In the genomic region with DNA sequence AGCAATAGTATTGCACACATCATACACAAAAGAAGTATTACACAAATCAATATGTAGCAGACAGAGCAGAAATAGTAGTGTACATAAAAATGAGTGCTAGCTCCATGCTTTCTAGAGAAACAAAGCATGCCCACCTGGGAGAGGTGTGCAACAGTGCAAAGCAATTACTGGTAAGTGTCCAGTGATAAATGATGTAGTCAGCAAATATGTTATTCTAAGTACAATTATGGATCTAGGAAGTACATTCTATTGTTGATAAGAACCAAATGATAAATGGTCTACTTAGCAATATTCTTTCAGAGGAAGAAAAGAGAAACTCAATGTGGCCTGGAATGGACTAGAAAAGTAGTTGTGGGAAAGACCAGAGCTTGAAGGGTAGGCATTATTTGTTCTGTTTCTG, we compare ENCODE assay signal across 21 cellular contexts.
DNase-seq lines count a peak whose midpoint lies in the region; ATAC-seq and TF ChIP-seq lines count a peak whose summit lies in the region.
"Had no signal": no experiment of that assay in that cellular context is flagged by ENCODE, and none has a peak within 500 bp of the region (broad histone marks: within the 10 kb centered on the region; RNA-seq: fewer than 3 reads in every experiment).

No MANE protein-coding gene starts in this region.

- intact Hi-C loops in MCF 10A (cut with micrococcal nuclease): no loop called here
- intact Hi-C loops in mammary epithelial cell (cut with micrococcal nuclease): no loop called here
- intact Hi-C loops in IMR-90 (cut with micrococcal nuclease): no loop called here

- TF ChIP-seq CTCF in MCF 10A (IDR thresholded peaks at IDR 0.05; ENCODE audit: unreplicated experiment) (no peak), mammary epithelial cell (conservative IDR thresholded peaks at IDR 0.05 in 1 of 2, IDR thresholded peaks at IDR 0.05 in 1 of 2; ENCODE audit: extremely low read depth in 1 of 2, insufficient read depth in 1 of 2, low read depth in 1 of 2, low read length in 2 of 2) (no peak), IMR-90 (conservative IDR thresholded peaks at IDR 0.05; ENCODE audit: low read depth, low read length) (no peak)

- H3K27ac Mint-ChIP-seq in MCF 10A (ENCODE audit: low read depth, unreplicated experiment): peak overlapping the region; percentile 83
- H3K27ac Mint-ChIP-seq: CD14-positive monocyte; CD4-positive, alpha-beta T cell; CD8-positive, alpha-beta memory T cell had no signal

- H3K27ac ChIP-seq in mammary epithelial cell (ENCODE audit: insufficient read depth, low read depth, low read length) (no peak overlapping the region), IMR-90 (ENCODE audit: insufficient read depth, low read length) (no peak overlapping the region)
- H3K27ac ChIP-seq: BLaER1 treated with 17β-estradiol and CSF1 and Interleukin-3, amounts not matched to agents 10 nM and 100 nM had no signal

- H3K4me3 Mint-ChIP-seq in MCF 10A (ENCODE audit: unreplicated experiment): no peak overlapping the region
- H3K4me3 Mint-ChIP-seq: CD14-positive monocyte; CD4-positive, alpha-beta T cell; CD8-positive, alpha-beta memory T cell; GM23338; H9 had no signal

- H2AFZ ChIP-seq in mammary epithelial cell (ENCODE audit: low read depth, low read length) (no peak overlapping the region), IMR-90 (replicated peaks; ENCODE audit: low read length, poor library complexity) (no peak overlapping the region)

- H2BK20ac ChIP-seq in IMR-90 (ENCODE audit: low read depth, low read length): no peak overlapping the region

- H2BK120ac ChIP-seq in IMR-90 (ENCODE audit: low read depth, low read length): no peak overlapping the region

- H3K18ac ChIP-seq in IMR-90 (ENCODE audit: low read depth, low read length): no peak overlapping the region

- H2AK5ac ChIP-seq in IMR-90 (ENCODE audit: low read depth, low read length): no peak overlapping the region

- dilution Hi-C loops in mammary epithelial cell (cut with HindIII; ENCODE audit: low sequenced_read_pairs): no loop called here
- dilution Hi-C loops in IMR-90 (cut with HindIII; ENCODE audit: low sequenced_read_pairs, unreplicated experiment): no loop called here

- peaks cover 29% of the 10 kb centered on the region for H3K4me1 ChIP-seq in mammary epithelial cell (ENCODE audit: insufficient read depth, low read length)
- H3K4me1 ChIP-seq in IMR-90 (ENCODE audit: control insufficient read depth, insufficient read depth, low read length): no peaks in the 10 kb centered on the region
- H3K4me1 ChIP-seq: BE2C had no signal

- no peak for TF ChIP-seq POLR2A in IMR-90 (IDR thresholded peaks at IDR 0.05; ENCODE audit: low read depth, low read length)

- no peak overlapping the region for H3K23ac ChIP-seq in IMR-90 (ENCODE audit: low read depth, low read length)

- no peak overlapping the region for H4K5ac ChIP-seq in IMR-90 (ENCODE audit: low read depth, low read length)

- H3K9me3 Mint-ChIP-seq in MCF 10A (ENCODE audit: unreplicated experiment): peaks cover 8% of the 10 kb centered on the region
- H3K9me3 Mint-ChIP-seq: CD8-positive, alpha-beta memory T cell had no signal

- H3K9ac ChIP-seq in mammary epithelial cell (ENCODE audit: insufficient read depth, low read length) (no peak overlapping the region), IMR-90 (ENCODE audit: low read depth, low read length) (no peak overlapping the region)
- H3K9ac ChIP-seq: BLaER1 treated with 17β-estradiol and CSF1 and Interleukin-3, amounts not matched to agents 10 nM and 100 nM had no signal

- H3K27me3 ChIP-seq in mammary epithelial cell (ENCODE audit: insufficient read depth, low read length) (no peaks in the 10 kb centered on the region), IMR-90 (ENCODE audit: control insufficient read depth, insufficient read depth, low read length) (no peaks in the 10 kb centered on the region)
- H3K27me3 ChIP-seq: BLaER1 treated with 17β-estradiol and CSF1 and Interleukin-3, amounts not matched to agents 10 nM and 100 nM had no signal

- POLR2A ChIA-PET in MCF 10A (lab: Yijun Ruan, JAX) (interaction anchor here (1.0 to 1.3 kb wide), 3 partner anchors 10 to 17 kb away, joined by 3 to 5 read pairs (median 4); no protein-coding TSS in a partner anchor), IMR-90 (lab: Charles Lee; ENCODE audit: unreplicated experiment) (no interaction called here)

- H3K4me3 ChIP-seq in mammary epithelial cell (replicated peaks in 1 of 3; ENCODE audit: insufficient read depth in 1 of 3, low read depth in 2 of 3, low read length in 3 of 3) (no peak overlapping the region), IMR-90 (ENCODE audit: insufficient read depth, low read depth, low read length) (no peak overlapping the region)
- H3K4me3 ChIP-seq: BLaER1 treated with 17β-estradiol and CSF1 and Interleukin-3, amounts not matched to agents 10 nM and 100 nM; GM12878; GM23338 had no signal

- H3K36me3 ChIP-seq in mammary epithelial cell (ENCODE audit: insufficient read depth, low read length): no peaks in the 10 kb centered on the region
- no peaks in the 10 kb centered on the region for H3K36me3 ChIP-seq in IMR-90 (ENCODE audit: control insufficient read depth, insufficient read depth, low read length)
- H3K36me3 ChIP-seq: BE2C; BLaER1 treated with 17β-estradiol and CSF1 and Interleukin-3, amounts not matched to agents 10 nM and 100 nM had no signal

- H2AK9ac ChIP-seq in IMR-90 (replicated peaks; ENCODE audit: low read depth, low read length, poor library complexity): no peak overlapping the region

- H3K9me3 ChIP-seq in mammary epithelial cell (replicated peaks; ENCODE audit: insufficient read depth, low read length) (peaks cover 4% of the 10 kb centered on the region), IMR-90 (ENCODE audit: control insufficient read depth, insufficient read depth, low read length) (peaks cover 2% of the 10 kb centered on the region)
- H3K9me3 ChIP-seq: BE2C had no signal

- H3K36me3 Mint-ChIP-seq in MCF 10A (ENCODE audit: insufficient read depth, unreplicated experiment): peaks cover 9% of the 10 kb centered on the region
- H3K36me3 Mint-ChIP-seq: CD14-positive monocyte had no signal

- CTCF ChIA-PET in MCF 10A (lab: Yijun Ruan, JAX): interaction anchor here (0.6 to 1.0 kb wide), 2 partner anchors 133 to 253 kb away, joined by 3 to 4 read pairs; no protein-coding TSS in a partner anchor
- CTCF ChIA-PET in mammary epithelial cell (lab: Charles Lee; ENCODE audit: low non-redundant PET): no interaction called here
- CTCF ChIA-PET in IMR-90 (lab: Yijun Ruan, JAX): no interaction called here

- H3K4me1 Mint-ChIP-seq in MCF 10A (ENCODE audit: insufficient read depth, unreplicated experiment): peaks cover 31% of the 10 kb centered on the region
- H3K4me1 Mint-ChIP-seq: CD14-positive monocyte; CD8-positive, alpha-beta memory T cell had no signal

- no peaks in the 10 kb centered on the region for H3K79me2 ChIP-seq in mammary epithelial cell (ENCODE audit: insufficient read depth, low read length)

- no peak overlapping the region for H4K8ac ChIP-seq in IMR-90 (ENCODE audit: low read depth in 2 of 2, low read length in 2 of 2)

- no peaks in the 10 kb centered on the region for H3K27me3 Mint-ChIP-seq in MCF 10A (ENCODE audit: insufficient read depth, unreplicated experiment)

- H3K56ac ChIP-seq in IMR-90 (ENCODE audit: extremely low read depth, insufficient read depth, low read length): no peak overlapping the region

- no peaks in the 10 kb centered on the region for H3K79me1 ChIP-seq in IMR-90 (ENCODE audit: low read depth in 1 of 2, low read length in 2 of 2)

- H2BK5ac ChIP-seq in IMR-90 (ENCODE audit: low read depth, low read length, poor library complexity, severe bottlenecking): no peak overlapping the region

- H2BK15ac ChIP-seq in IMR-90 (ENCODE audit: low read depth, low read length): no peak overlapping the region

- H3K9me1 ChIP-seq in IMR-90 (ENCODE audit: insufficient read depth, low read length): no peaks in the 10 kb centered on the region

- H4K91ac ChIP-seq in IMR-90 (ENCODE audit: insufficient read depth, low read depth, low read length): no peak overlapping the region

- no peak overlapping the region for H3K4me2 ChIP-seq in mammary epithelial cell (ENCODE audit: insufficient read depth, low read depth, low read length)
- no peak overlapping the region for H3K4me2 ChIP-seq in IMR-90 (ENCODE audit: low read depth, low read length)
- H3K4me2 ChIP-seq: BLaER1 treated with 17β-estradiol and CSF1 and Interleukin-3, amounts not matched to agents 10 nM and 100 nM; GM23338 had no signal

- H4K20me1 ChIP-seq in mammary epithelial cell (ENCODE audit: insufficient read depth, low read length) (no peaks in the 10 kb centered on the region), IMR-90 (ENCODE audit: insufficient read depth, low read length) (no peaks in the 10 kb centered on the region)
- H4K20me1 ChIP-seq: BLaER1 treated with 17β-estradiol and CSF1 and Interleukin-3, amounts not matched to agents 10 nM and 100 nM had no signal

- DNase-seq in MCF 10A (ENCODE audit: unreplicated experiment): no peak
- DNase-seq in mammary epithelial cell: no peak
- no peak for DNase-seq in IMR-90
- DNase-seq in NCI-H774 (lab: John Stamatoyannopoulos, UW): peak; percentile 32
- no peak for DNase-seq in 8988T
- DNase-seq: ACHN; AML-193; BE2C; CD4-positive, alpha-beta T cell; CD8-positive, alpha-beta memory T cell; DMS 273 treated with DMSO at 0.1 percent for 48 hours; DMS79; EL; GDM1; H9 had no signal

- H3K14ac ChIP-seq in IMR-90 (replicated peaks; ENCODE audit: low read depth, low read length): no peak overlapping the region

- no TSS peak for BruUV-seq in MCF 10A (replicated peaks; lab: Mats Ljungman, UMichigan)
- no TSS peak for BruUV-seq in mammary epithelial cell (replicated peaks; lab: Mats Ljungman, UMichigan)
- no TSS peak for BruUV-seq in IMR-90 (replicated peaks; lab: Mats Ljungman, UMichigan)

- H3K4ac ChIP-seq in IMR-90 (ENCODE audit: low read depth, low read length): no peak overlapping the region

- no peak for ATAC-seq in IMR-90 (ENCODE audit: low read depth)
- ATAC-seq in HG03432 (IDR thresholded peaks at IDR 0.05; ENCODE audit: unreplicated experiment): no peak
- ATAC-seq: GM12878, HCT116 had no signal

- in situ Hi-C loops in mammary epithelial cell (cut with MboI; ENCODE audit: low sequenced_read_pairs in 2 of 2): no loop called here
- in situ Hi-C loops in IMR-90 (cut with MboI; ENCODE audit: low sequenced_read_pairs): no loop called here

- no peak for TF ChIP-seq RAD21 in IMR-90 (IDR thresholded peaks at IDR 0.05; ENCODE audit: low read length)

TF ChIP-seq in IMR-90, 13 proteins besides CTCF, POLR2A, EP300 and RAD21:
- TF ChIP-seq MAFK (IDR thresholded peaks at IDR 0.05; ENCODE audit: low read depth, low read length) (peak; percentile 81), CHD1 (IDR thresholded peaks at IDR 0.05; ENCODE audit: low read depth, low read length) (no peak)
